7 cellular contexts compared by ENCODE assay signal in the genomic region with DNA sequence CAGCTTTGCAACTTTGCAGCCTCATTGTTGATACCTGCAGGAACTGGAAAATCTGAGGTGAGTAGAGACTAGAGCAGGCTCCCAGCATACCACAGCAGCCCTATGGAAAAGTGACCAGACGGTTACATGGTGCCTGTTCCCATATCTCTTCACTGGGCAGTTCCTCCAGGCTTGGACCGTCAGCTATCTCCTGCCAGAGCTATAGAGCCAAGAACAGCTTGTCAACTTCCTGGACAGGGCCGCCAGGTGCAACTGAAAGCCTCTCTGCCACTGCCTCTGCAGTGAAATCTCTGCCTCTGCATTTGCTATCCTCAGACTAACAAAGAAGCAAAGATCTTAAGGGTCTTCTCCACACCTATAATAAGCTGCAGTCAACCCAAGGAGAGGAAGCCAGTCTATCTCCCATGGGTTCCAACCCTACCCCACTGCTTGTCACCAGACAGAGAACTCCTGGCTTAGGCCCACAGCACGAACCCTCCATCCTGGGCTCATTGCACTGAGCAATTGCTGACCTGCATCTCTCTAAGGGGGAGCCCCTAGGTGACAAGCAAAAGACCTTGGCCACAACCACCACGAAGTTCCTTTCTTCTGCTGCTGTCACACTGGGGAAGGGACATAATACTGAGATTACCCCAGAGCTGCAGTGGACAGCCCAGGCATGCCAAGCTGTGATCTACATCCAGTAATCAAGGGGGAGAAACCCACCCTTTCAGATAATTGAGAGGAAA.
"Had no signal": no experiment of that assay in that cellular context is flagged by ENCODE, and none has a peak within 500 bp of the region (broad histone marks: within the 10 kb centered on the region; RNA-seq: fewer than 3 reads in every experiment).

No MANE protein-coding gene starts in this region.

- H3K4me2 ChIP-seq: GM23338 had no signal

- H3K4me1 Mint-ChIP-seq: GM23338, H9 had no signal

- ATAC-seq: GM23338, K562 had no signal

- H3K4me3 Mint-ChIP-seq: GM23338, H9 had no signal

- H3K4me3 ChIP-seq: GM23338, K562 had no signal

- H2AFZ ChIP-seq: GM23338 had no signal

- DNase-seq: H9, HCEC 1CT, IMR-90, KG1 had no signal

- H3K27ac ChIP-seq: HL-60 had no signal

- H3K27ac Mint-ChIP-seq: GM23338 had no signal
